In the genomic region with DNA sequence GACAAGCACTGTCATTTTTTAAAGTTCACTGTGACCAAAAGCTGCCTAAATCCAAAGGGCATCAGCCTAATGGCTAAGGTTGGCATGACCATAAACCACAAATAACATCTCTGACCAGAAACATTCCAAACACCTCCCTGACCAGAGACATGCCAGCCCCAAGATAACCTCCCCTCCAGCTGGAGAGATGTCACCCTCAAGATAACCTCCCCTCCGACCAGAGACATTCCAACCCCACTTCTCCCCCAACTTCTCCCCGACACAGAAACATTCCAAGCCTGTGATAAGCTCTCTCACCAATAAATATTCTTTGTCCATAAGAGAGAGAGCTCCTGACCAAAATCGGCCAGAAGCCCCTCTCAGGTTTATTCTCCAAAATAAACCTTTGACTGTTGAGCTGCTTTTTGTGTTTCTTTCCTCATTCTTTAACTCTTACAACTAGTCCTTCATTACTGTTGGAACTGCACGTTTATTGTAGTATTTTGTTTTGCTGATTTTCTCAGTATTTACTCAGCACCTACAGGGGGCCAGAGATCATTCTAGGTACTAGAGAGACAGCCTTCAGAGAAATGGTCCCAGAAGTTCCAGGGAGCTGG, we compare ENCODE assay signal across 1 cellular context.
TF ChIP-seq lines count a peak whose summit lies in the region.

No MANE protein-coding gene starts in this region.

TF ChIP-seq in HepG2, 621 proteins besides CTCF, POLR2A, EP300 and RAD21 (continued from another document):
- TF ChIP-seq, protein P1, sequence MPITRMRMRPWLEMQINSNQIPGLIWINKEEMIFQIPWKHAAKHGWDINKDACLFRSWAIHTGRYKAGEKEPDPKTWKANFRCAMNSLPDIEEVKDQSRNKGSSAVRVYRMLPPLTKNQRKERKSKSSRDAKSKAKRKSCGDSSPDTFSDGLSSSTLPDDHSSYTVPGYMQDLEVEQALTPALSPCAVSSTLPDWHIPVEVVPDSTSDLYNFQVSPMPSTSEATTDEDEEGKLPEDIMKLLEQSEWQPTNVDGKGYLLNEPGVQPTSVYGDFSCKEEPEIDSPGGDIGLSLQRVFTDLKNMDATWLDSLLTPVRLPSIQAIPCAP (CRISPR knock-in tag; IDR thresholded peaks at IDR 0.05; ENCODE audit: low read depth) = no peak
- no peak for TF ChIP-seq ZNF792 (CRISPR knock-in tag; IDR thresholded peaks at IDR 0.05)
TF ChIP-seq in HepG2: peak in this region for 2.
